21 cellular contexts compared by ENCODE assay signal in genomic region chr22:43477966-43478365, GRCh38.
"Had no signal": no experiment of that assay in that cellular context is flagged by ENCODE, and none has a peak within 500 bp of the region (broad histone marks: within the 10 kb centered on the region; RNA-seq: fewer than 3 reads in every experiment).

No MANE protein-coding gene starts in this region.

- H3K4me3 ChIP-seq: body of pancreas, cardiac muscle cell, gastroesophageal sphincter, pancreas, thyroid gland, upper lobe of right lung had no signal

- H3K36me3 ChIP-seq: cardiac muscle cell, gastroesophageal sphincter, pancreas, thyroid gland, upper lobe of right lung had no signal

- DNase-seq: activated CD4-positive, alpha-beta T cell treated with anti-CD3 and anti-CD28 coated beads for 36 hours; activated CD4-positive, alpha-beta T cell treated with anti-CD3 and anti-CD28 coated beads, Interleukin-2, amount 50 U/mL, for 4 hours; activated gamma-delta T cell; activated naive CD4-positive, alpha-beta T cell treated with anti-CD3 and anti-CD28 coated beads, Interleukin-2, amount 50 U/mL, for 16 hours; activated naive CD8-positive, alpha-beta T cell treated with anti-CD3 and anti-CD28 coated beads, Interleukin-2, amount 50 U/mL, for 24 hours; activated T-cell treated with anti-CD3 and anti-CD28 coated beads, Interleukin-2, amount 50 U/mL, for 48 hours; anterior cingulate cortex; body of pancreas; left cardiac atrium; stimulated activated CD4-positive, alpha-beta T cell treated with anti-CD3 and anti-CD28 coated beads, Interleukin-12 subunit alpha, Interleukin-12 subunit beta, amount 100 ng/mL, for 4 hours; stimulated activated CD4-positive, alpha-beta T cell treated with anti-CD3 and anti-CD28 coated beads, Interleukin-4, amount 100 ng/mL, for 4 hours; stimulated activated naive CD8-positive, alpha-beta T cell treated with anti-CD3 and anti-CD28 coated beads, Interleukin-15, Interleukin-2, amounts not matched to agents 100 U/mL and 50 U/mL, for 24 hours; T-helper 9 cell; thyroid gland; upper lobe of right lung had no signal

- H3K27ac ChIP-seq: body of pancreas, cardiac muscle cell, epithelial cell of prostate, gastroesophageal sphincter, pancreas, thyroid gland, upper lobe of right lung had no signal

- H3K4me1 ChIP-seq: body of pancreas, gastroesophageal sphincter, pancreas, thyroid gland, upper lobe of right lung had no signal

- FAIRE-seq: islet of Langerhans, pancreas had no signal

- H3K9me3 ChIP-seq: body of pancreas, gastroesophageal sphincter, pancreas, thyroid gland, upper lobe of right lung had no signal

- ATAC-seq: activated CD4-positive, alpha-beta T cell treated with anti-CD3 and anti-CD28 coated beads for 36 hours; activated naive CD8-positive, alpha-beta T cell treated with anti-CD3 and anti-CD28 coated beads, Interleukin-2, amount 50 U/mL, for 24 hours; body of pancreas; gastroesophageal sphincter; left cardiac atrium; pancreas; right cardiac atrium; stimulated activated naive CD8-positive, alpha-beta T cell treated with anti-CD3 and anti-CD28 coated beads, Interleukin-15, Interleukin-2, amounts not matched to agents 100 U/mL and 50 U/mL, for 24 hours; upper lobe of right lung had no signal
